Comparison of ENCODE assay signal across 9 cellular contexts in genomic region chr2:85579266-85579935, GRCh38. TPM values are rescaled to one million over a fixed set of nuclear protein-coding genes. Genes with fewer than 3 reads are reported as not detected.
DNase-seq lines count a peak whose midpoint lies in the region; ATAC-seq, FAIRE-seq and TF ChIP-seq lines count a peak whose summit lies in the region.
"Had no signal": no experiment of that assay in that cellular context is flagged by ENCODE, and none has a peak within 500 bp of the region (broad histone marks: within the 10 kb centered on the region; RNA-seq: fewer than 3 reads in every experiment).

No MANE protein-coding gene starts in this region.

- DNase-seq in Right ventricle myocardium inferior (ENCODE audit: missing footprints) (peak; percentile 81), cardiac septum (ENCODE audit: low spot score) (no peak), bronchial epithelial cell (ENCODE audit: low read depth) (no peak), NCI-H146 (lab: John Stamatoyannopoulos, UW) (no peak), NCI-H345 treated with DMSO at 0.1 percent for 48 hours (lab: John Stamatoyannopoulos, UW; ENCODE audit: unreplicated experiment) (no peak), COR-L47 (lab: John Stamatoyannopoulos, UW) (no peak), left lobe of liver (ENCODE audit: low spot score) (no peak)

- H3K4me3 ChIP-seq in bronchial epithelial cell (ENCODE audit: low read depth, low read length) (peak overlapping the region; percentile 72), mucosa of rectum (ENCODE audit: low read length in 2 of 2) (peak overlapping the region in 1 of 2 donors; percentile 92)

- ATAC-seq in Right ventricle myocardium inferior (peak; percentile 32), left lobe of liver (no peak)

- H3K36me3 ChIP-seq in bronchial epithelial cell (ENCODE audit: control insufficient read depth, insufficient read depth, low read length): peaks cover 8% of the 10 kb centered on the region
- peaks cover 19 to 21% of the 10 kb centered on the region in 2 donors for H3K36me3 ChIP-seq in mucosa of rectum (ENCODE audit: control insufficient read depth in 2 of 2, insufficient read depth in 2 of 2, low read length in 2 of 2)
- H3K36me3 ChIP-seq: adrenal gland had no signal

- no peaks in the 10 kb centered on the region for H3K27me3 ChIP-seq in bronchial epithelial cell (ENCODE audit: control insufficient read depth, insufficient read depth, low read length)
- no peaks in the 10 kb centered on the region for H3K27me3 ChIP-seq in mucosa of rectum (ENCODE audit: control insufficient read depth in 2 of 2, insufficient read depth in 2 of 2, low read length in 2 of 2)
- H3K27me3 ChIP-seq: adrenal gland had no signal

- H3K9ac ChIP-seq in mucosa of rectum (ENCODE audit: low read depth in 1 of 2, low read length in 2 of 2): peak overlapping the region in 1 of 2 donors; percentile 32

- H3K9me3 ChIP-seq in mucosa of rectum (ENCODE audit: control insufficient read depth in 2 of 2, low read length in 2 of 2): no peaks in the 10 kb centered on the region
- H3K9me3 ChIP-seq: adrenal gland had no signal

- intact Hi-C loops in Right ventricle myocardium inferior (cut with DNase I) (no loop called here), cardiac septum (cut with DNase I) (no loop called here)

- TF ChIP-seq CTCF in bronchial epithelial cell (IDR thresholded peaks at IDR 0.05; ENCODE audit: insufficient read depth, low read length, severe bottlenecking): no peak

- H3K27ac ChIP-seq in mucosa of rectum (ENCODE audit: low read depth in 2 of 2, low read length in 2 of 2): peak overlapping the region; percentile 91 to 93

- no peak for FAIRE-seq in bronchial epithelial cell (lab: Jason Lieb, UNC)

- peaks cover 22 to 29% of the 10 kb centered on the region in 2 donors for H3K4me1 ChIP-seq in mucosa of rectum (ENCODE audit: control insufficient read depth in 2 of 2, insufficient read depth in 2 of 2, low read length in 2 of 2)

RNA-seq across cellular contexts. Expression of gene VAMP8, which starts 2.0 kb away (rescaled TPM):
- 26.1 TPM for total RNA-seq in Right ventricle myocardium inferior
- 8.2 TPM for total RNA-seq in cardiac septum
- 41.3 and 67.6 TPM in 2 replicates for total RNA-seq in bronchial epithelial cell
- 69.9 TPM for total RNA-seq in left lobe of liver

RNA-seq across cellular contexts. Expression of gene VAMP5, which starts 4.8 kb away (rescaled TPM):
- total RNA-seq in Right ventricle myocardium inferior: 62.1 TPM
- total RNA-seq in cardiac septum: 27.9 TPM
- total RNA-seq in bronchial epithelial cell: 4.5 and 5.5 TPM in 2 replicates
- 31.7 TPM for total RNA-seq in left lobe of liver

RNA-seq across cellular contexts. Expression of gene RNF181, which starts 16.1 kb away (rescaled TPM):
- 87.8 TPM for total RNA-seq in Right ventricle myocardium inferior
- total RNA-seq in cardiac septum: 82.4 TPM
- 240 and 318 TPM in 2 replicates for total RNA-seq in bronchial epithelial cell
- 52.8 TPM for total RNA-seq in left lobe of liver

RNA-seq across cellular contexts. Expression of gene GGCX, which starts 18.1 kb away (rescaled TPM):
- total RNA-seq in Right ventricle myocardium inferior (26.9 TPM), cardiac septum (23.3 TPM), bronchial epithelial cell (27.9 and 33.0 TPM in 2 replicates), left lobe of liver (232 TPM)

RNA-seq across cellular contexts. Expression of gene TMEM150A, which starts 23.1 kb away (rescaled TPM):
- total RNA-seq in Right ventricle myocardium inferior: 10.8 TPM
- total RNA-seq in cardiac septum: 11.4 TPM
- 8.3 and 9.2 TPM in 2 replicates for total RNA-seq in bronchial epithelial cell
- total RNA-seq in left lobe of liver: 20.0 TPM
